1 cellular context compared by ENCODE assay signal in the genomic region with DNA sequence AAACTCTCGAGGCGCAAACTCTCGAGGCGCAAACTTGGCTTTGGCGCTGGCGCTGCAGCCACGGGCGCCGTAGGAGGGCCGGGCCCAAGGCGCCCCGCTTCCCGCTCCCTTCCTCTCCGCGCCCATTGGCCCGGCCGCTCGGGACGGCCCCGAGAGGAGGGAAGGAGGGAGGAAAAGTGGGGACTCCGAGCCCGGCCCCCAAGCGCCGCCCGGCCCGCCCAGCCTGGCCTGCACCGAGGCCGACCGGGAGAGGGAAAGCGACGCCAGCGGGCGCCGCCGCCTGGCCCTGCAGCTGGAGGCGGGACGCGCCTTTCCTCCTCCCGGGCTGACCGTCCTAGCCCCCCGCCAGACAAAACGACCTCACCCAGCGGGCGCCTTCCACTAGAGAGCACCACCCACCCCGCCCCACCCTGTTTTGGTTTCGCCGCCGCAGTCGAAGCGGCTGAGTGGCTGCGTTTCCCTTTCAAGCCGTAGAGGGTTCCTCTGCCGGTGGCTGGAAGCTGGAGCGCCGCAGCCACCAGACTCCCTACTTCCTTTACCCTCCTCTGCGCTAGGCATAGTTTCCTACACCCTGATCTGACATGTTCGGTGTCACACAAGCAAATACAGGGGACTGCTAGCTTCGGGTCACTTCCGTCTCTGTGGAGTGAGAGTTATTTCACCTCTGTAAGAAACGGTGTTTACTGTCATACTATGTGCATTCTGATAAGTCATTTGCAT.
TF ChIP-seq lines count a peak whose summit lies in the region.

A gene with protein sequence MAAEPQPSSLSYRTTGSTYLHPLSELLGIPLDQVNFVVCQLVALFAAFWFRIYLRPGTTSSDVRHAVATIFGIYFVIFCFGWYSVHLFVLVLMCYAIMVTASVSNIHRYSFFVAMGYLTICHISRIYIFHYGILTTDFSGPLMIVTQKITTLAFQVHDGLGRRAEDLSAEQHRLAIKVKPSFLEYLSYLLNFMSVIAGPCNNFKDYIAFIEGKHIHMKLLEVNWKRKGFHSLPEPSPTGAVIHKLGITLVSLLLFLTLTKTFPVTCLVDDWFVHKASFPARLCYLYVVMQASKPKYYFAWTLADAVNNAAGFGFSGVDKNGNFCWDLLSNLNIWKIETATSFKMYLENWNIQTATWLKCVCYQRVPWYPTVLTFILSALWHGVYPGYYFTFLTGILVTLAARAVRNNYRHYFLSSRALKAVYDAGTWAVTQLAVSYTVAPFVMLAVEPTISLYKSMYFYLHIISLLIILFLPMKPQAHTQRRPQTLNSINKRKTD (minus strand): TSS at position 78 of the 720 bp plus-strand sequence. CDS start 235 bp downstream, outside the sequence.

TF ChIP-seq in HepG2, 621 proteins besides CTCF, POLR2A, EP300 and RAD21 (continued from another document and continues in another):
- TF ChIP-seq, protein P1, sequence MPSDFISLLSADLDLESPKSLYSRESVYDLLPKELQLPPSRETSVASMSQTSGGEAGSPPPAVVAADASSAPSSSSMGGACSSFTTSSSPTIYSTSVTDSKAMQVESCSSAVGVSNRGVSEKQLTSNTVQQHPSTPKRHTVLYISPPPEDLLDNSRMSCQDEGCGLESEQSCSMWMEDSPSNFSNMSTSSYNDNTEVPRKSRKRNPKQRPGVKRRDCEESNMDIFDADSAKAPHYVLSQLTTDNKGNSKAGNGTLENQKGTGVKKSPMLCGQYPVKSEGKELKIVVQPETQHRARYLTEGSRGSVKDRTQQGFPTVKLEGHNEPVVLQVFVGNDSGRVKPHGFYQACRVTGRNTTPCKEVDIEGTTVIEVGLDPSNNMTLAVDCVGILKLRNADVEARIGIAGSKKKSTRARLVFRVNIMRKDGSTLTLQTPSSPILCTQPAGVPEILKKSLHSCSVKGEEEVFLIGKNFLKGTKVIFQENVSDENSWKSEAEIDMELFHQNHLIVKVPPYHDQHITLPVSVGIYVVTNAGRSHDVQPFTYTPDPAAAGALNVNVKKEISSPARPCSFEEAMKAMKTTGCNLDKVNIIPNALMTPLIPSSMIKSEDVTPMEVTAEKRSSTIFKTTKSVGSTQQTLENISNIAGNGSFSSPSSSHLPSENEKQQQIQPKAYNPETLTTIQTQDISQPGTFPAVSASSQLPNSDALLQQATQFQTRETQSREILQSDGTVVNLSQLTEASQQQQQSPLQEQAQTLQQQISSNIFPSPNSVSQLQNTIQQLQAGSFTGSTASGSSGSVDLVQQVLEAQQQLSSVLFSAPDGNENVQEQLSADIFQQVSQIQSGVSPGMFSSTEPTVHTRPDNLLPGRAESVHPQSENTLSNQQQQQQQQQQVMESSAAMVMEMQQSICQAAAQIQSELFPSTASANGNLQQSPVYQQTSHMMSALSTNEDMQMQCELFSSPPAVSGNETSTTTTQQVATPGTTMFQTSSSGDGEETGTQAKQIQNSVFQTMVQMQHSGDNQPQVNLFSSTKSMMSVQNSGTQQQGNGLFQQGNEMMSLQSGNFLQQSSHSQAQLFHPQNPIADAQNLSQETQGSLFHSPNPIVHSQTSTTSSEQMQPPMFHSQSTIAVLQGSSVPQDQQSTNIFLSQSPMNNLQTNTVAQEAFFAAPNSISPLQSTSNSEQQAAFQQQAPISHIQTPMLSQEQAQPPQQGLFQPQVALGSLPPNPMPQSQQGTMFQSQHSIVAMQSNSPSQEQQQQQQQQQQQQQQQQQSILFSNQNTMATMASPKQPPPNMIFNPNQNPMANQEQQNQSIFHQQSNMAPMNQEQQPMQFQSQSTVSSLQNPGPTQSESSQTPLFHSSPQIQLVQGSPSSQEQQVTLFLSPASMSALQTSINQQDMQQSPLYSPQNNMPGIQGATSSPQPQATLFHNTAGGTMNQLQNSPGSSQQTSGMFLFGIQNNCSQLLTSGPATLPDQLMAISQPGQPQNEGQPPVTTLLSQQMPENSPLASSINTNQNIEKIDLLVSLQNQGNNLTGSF (CRISPR knock-in tag; IDR thresholded peaks at IDR 0.05): no peak
- no peak for TF ChIP-seq ZNF441 (CRISPR knock-in tag; IDR thresholded peaks at IDR 0.05; ENCODE audit: borderline replicate concordance)
- no peak for TF ChIP-seq KLF15 (CRISPR knock-in tag; IDR thresholded peaks at IDR 0.05; ENCODE audit: borderline replicate concordance)
- TF ChIP-seq ZFAT (CRISPR knock-in tag; conservative IDR thresholded peaks at IDR 0.05): 0 out of 2 replicates have a peak, but pooled peaks have one; percentile 39
- TF ChIP-seq, protein P2, sequence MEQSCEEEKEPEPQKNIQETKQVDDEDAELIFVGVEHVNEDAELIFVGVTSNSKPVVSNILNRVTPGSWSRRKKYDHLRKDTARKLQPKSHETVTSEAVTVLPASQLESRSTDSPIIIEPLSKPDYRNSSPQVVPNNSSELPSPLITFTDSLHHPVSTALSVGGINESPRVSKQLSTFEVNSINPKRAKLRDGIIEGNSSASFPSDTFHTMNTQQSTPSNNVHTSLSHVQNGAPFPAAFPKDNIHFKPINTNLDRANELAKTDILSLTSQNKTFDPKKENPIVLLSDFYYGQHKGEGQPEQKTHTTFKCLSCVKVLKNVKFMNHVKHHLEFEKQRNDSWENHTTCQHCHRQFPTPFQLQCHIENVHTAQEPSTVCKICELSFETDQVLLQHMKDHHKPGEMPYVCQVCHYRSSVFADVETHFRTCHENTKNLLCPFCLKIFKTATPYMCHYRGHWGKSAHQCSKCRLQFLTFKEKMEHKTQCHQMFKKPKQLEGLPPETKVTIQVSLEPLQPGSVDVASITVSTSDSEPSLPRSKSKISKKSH (CRISPR knock-in tag; IDR thresholded peaks at IDR 0.05; ENCODE audit: borderline replicate concordance): no peak; the same call in 1 of the 2 replicates
- TF ChIP-seq, protein P3, sequence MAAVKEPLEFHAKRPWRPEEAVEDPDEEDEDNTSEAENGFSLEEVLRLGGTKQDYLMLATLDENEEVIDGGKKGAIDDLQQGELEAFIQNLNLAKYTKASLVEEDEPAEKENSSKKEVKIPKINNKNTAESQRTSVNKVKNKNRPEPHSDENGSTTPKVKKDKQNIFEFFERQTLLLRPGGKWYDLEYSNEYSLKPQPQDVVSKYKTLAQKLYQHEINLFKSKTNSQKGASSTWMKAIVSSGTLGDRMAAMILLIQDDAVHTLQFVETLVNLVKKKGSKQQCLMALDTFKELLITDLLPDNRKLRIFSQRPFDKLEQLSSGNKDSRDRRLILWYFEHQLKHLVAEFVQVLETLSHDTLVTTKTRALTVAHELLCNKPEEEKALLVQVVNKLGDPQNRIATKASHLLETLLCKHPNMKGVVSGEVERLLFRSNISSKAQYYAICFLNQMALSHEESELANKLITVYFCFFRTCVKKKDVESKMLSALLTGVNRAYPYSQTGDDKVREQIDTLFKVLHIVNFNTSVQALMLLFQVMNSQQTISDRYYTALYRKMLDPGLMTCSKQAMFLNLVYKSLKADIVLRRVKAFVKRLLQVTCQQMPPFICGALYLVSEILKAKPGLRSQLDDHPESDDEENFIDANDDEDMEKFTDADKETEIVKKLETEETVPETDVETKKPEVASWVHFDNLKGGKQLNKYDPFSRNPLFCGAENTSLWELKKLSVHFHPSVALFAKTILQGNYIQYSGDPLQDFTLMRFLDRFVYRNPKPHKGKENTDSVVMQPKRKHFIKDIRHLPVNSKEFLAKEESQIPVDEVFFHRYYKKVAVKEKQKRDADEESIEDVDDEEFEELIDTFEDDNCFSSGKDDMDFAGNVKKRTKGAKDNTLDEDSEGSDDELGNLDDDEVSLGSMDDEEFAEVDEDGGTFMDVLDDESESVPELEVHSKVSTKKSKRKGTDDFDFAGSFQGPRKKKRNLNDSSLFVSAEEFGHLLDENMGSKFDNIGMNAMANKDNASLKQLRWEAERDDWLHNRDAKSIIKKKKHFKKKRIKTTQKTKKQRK (IDR thresholded peaks at IDR 0.05; ENCODE audit: low read length): no peak
- TF ChIP-seq, protein P4, sequence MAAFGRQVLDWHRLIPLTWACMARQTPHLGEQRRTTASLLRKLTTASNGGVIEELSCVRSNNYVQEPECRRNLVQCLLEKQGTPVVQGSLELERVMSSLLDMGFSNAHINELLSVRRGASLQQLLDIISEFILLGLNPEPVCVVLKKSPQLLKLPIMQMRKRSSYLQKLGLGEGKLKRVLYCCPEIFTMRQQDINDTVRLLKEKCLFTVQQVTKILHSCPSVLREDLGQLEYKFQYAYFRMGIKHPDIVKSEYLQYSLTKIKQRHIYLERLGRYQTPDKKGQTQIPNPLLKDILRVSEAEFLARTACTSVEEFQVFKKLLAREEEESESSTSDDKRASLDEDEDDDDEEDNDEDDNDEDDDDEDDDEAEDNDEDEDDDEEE (CRISPR knock-in tag; IDR thresholded peaks at IDR 0.05): no peak; the same call in 1 of the 2 replicates
- TF ChIP-seq ZNF160 (CRISPR knock-in tag; IDR thresholded peaks at IDR 0.05): no peak; the same call in 1 of the 2 replicates
- no peak for TF ChIP-seq CHD4 (IDR thresholded peaks at IDR 0.05; ENCODE audit: borderline replicate concordance, low read length)
- TF ChIP-seq CC2D1A (CRISPR knock-in tag; IDR thresholded peaks at IDR 0.05): no peak
- TF ChIP-seq, protein P5, sequence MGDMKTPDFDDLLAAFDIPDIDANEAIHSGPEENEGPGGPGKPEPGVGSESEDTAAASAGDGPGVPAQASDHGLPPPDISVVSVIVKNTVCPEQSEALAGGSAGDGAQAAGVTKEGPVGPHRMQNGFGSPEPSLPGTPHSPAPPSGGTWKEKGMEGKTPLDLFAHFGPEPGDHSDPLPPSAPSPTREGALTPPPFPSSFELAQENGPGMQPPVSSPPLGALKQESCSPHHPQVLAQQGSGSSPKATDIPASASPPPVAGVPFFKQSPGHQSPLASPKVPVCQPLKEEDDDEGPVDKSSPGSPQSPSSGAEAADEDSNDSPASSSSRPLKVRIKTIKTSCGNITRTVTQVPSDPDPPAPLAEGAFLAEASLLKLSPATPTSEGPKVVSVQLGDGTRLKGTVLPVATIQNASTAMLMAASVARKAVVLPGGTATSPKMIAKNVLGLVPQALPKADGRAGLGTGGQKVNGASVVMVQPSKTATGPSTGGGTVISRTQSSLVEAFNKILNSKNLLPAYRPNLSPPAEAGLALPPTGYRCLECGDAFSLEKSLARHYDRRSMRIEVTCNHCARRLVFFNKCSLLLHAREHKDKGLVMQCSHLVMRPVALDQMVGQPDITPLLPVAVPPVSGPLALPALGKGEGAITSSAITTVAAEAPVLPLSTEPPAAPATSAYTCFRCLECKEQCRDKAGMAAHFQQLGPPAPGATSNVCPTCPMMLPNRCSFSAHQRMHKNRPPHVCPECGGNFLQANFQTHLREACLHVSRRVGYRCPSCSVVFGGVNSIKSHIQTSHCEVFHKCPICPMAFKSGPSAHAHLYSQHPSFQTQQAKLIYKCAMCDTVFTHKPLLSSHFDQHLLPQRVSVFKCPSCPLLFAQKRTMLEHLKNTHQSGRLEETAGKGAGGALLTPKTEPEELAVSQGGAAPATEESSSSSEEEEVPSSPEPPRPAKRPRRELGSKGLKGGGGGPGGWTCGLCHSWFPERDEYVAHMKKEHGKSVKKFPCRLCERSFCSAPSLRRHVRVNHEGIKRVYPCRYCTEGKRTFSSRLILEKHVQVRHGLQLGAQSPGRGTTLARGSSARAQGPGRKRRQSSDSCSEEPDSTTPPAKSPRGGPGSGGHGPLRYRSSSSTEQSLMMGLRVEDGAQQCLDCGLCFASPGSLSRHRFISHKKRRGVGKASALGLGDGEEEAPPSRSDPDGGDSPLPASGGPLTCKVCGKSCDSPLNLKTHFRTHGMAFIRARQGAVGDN (CRISPR knock-in tag; IDR thresholded peaks at IDR 0.05): peak; percentile 80
- TF ChIP-seq, protein P6, sequence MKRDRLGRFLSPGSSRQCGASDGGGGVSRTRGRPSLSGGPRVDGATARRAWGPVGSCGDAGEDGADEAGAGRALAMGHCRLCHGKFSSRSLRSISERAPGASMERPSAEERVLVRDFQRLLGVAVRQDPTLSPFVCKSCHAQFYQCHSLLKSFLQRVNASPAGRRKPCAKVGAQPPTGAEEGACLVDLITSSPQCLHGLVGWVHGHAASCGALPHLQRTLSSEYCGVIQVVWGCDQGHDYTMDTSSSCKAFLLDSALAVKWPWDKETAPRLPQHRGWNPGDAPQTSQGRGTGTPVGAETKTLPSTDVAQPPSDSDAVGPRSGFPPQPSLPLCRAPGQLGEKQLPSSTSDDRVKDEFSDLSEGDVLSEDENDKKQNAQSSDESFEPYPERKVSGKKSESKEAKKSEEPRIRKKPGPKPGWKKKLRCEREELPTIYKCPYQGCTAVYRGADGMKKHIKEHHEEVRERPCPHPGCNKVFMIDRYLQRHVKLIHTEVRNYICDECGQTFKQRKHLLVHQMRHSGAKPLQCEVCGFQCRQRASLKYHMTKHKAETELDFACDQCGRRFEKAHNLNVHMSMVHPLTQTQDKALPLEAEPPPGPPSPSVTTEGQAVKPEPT (CRISPR knock-in tag; IDR thresholded peaks at IDR 0.05; ENCODE audit: low read depth): no peak
- TF ChIP-seq, protein P7, sequence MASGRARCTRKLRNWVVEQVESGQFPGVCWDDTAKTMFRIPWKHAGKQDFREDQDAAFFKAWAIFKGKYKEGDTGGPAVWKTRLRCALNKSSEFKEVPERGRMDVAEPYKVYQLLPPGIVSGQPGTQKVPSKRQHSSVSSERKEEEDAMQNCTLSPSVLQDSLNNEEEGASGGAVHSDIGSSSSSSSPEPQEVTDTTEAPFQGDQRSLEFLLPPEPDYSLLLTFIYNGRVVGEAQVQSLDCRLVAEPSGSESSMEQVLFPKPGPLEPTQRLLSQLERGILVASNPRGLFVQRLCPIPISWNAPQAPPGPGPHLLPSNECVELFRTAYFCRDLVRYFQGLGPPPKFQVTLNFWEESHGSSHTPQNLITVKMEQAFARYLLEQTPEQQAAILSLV (CRISPR knock-in tag; IDR thresholded peaks at IDR 0.05; ENCODE audit: borderline replicate concordance): no peak
- TF ChIP-seq MTA3 (CRISPR knock-in tag; IDR thresholded peaks at IDR 0.05): no peak
- TF ChIP-seq ZMYM2 (CRISPR knock-in tag; IDR thresholded peaks at IDR 0.05): no peak
- TF ChIP-seq, protein P8, sequence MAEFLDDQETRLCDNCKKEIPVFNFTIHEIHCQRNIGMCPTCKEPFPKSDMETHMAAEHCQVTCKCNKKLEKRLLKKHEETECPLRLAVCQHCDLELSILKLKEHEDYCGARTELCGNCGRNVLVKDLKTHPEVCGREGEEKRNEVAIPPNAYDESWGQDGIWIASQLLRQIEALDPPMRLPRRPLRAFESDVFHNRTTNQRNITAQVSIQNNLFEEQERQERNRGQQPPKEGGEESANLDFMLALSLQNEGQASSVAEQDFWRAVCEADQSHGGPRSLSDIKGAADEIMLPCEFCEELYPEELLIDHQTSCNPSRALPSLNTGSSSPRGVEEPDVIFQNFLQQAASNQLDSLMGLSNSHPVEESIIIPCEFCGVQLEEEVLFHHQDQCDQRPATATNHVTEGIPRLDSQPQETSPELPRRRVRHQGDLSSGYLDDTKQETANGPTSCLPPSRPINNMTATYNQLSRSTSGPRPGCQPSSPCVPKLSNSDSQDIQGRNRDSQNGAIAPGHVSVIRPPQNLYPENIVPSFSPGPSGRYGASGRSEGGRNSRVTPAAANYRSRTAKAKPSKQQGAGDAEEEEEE (CRISPR knock-in tag; IDR thresholded peaks at IDR 0.05; ENCODE audit: borderline replicate concordance): no peak
- no peak for TF ChIP-seq MATR3 (CRISPR knock-in tag; IDR thresholded peaks at IDR 0.05)
- no peak for TF ChIP-seq PHF8 (CRISPR knock-in tag; IDR thresholded peaks at IDR 0.05)
- no peak for TF ChIP-seq RFX5 (IDR thresholded peaks at IDR 0.05; ENCODE audit: low read depth, low read length)
- TF ChIP-seq FOXK2 (IDR thresholded peaks at IDR 0.05): no peak
- no peak for TF ChIP-seq ZEB1 (IDR thresholded peaks at IDR 0.05; ENCODE audit: insufficient replicate concordance, low read depth)
- TF ChIP-seq, protein P9, sequence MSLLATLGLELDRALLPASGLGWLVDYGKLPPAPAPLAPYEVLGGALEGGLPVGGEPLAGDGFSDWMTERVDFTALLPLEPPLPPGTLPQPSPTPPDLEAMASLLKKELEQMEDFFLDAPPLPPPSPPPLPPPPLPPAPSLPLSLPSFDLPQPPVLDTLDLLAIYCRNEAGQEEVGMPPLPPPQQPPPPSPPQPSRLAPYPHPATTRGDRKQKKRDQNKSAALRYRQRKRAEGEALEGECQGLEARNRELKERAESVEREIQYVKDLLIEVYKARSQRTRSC (CRISPR knock-in tag; IDR thresholded peaks at IDR 0.05; ENCODE audit: low read depth): no peak
- TF ChIP-seq NR2F2 (IDR thresholded peaks at IDR 0.05; ENCODE audit: borderline replicate concordance, low read depth): no peak
- no peak for TF ChIP-seq SIX4 (CRISPR knock-in tag; IDR thresholded peaks at IDR 0.05)
- no peak for TF ChIP-seq ZNF367 (CRISPR knock-in tag; IDR thresholded peaks at IDR 0.05; ENCODE audit: borderline replicate concordance)
